ENCODE assay signal across 1 cellular context in the genomic region with DNA sequence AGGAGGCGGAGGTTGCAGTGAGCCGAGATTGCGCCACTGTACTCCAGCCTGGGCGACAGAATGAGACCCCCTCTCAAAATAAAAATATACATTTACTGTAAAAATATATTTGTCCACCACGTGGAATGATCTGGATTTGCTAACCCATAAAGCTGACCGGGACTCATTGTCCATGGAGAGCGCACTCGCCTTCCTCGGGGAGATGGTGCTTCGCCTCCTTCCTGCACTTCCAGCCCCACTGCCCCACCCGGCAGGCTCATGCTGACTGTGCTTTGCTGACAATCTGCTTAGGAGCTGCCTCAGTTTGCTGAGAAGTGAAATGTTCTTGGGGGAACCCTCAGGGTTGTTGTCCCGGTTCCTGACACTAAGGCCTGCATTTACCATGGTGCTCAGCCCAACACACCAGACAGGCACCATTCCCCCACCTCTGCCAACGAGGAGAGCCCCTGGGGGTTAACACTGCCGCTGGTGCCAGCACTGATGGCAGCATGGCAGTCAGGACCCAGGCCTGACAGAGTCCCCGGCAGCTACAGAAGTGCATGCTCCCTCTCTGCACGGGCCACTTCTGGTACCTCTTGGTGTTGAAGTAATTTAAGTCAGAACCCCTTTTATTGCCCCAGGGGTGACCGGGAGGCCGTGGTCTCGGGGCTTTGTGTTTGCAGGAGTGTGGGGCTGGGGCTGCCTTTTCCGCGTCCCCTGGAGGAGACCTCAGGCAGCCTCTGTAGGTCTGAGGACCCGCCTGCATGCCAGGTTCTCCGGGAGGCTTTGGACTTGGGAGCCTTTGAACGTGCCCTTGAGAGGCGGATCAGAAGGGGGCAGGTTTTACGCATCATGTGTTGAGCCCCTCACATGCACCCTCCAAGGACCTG.
TF ChIP-seq lines count a peak whose summit lies in the region.

No MANE protein-coding gene starts in this region.

TF ChIP-seq in WTC11, 78 proteins besides CTCF, POLR2A, EP300 and RAD21 (continued from another document):
- TF ChIP-seq, protein P1, sequence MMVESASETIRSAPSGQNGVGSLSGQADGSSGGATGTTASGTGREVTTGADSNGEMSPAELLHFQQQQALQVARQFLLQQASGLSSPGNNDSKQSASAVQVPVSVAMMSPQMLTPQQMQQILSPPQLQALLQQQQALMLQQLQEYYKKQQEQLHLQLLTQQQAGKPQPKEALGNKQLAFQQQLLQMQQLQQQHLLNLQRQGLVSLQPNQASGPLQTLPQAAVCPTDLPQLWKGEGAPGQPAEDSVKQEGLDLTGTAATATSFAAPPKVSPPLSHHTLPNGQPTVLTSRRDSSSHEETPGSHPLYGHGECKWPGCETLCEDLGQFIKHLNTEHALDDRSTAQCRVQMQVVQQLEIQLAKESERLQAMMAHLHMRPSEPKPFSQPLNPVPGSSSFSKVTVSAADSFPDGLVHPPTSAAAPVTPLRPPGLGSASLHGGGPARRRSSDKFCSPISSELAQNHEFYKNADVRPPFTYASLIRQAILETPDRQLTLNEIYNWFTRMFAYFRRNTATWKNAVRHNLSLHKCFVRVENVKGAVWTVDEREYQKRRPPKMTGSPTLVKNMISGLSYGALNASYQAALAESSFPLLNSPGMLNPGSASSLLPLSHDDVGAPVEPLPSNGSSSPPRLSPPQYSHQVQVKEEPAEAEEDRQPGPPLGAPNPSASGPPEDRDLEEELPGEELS (CRISPR knock-in tag; IDR thresholded peaks at IDR 0.05), result no peak
- TF ChIP-seq, protein P2, sequence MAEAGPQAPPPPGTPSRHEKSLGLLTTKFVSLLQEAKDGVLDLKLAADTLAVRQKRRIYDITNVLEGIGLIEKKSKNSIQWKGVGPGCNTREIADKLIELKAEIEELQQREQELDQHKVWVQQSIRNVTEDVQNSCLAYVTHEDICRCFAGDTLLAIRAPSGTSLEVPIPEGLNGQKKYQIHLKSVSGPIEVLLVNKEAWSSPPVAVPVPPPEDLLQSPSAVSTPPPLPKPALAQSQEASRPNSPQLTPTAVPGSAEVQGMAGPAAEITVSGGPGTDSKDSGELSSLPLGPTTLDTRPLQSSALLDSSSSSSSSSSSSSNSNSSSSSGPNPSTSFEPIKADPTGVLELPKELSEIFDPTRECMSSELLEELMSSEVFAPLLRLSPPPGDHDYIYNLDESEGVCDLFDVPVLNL (CRISPR knock-in tag; IDR thresholded peaks at IDR 0.05; ENCODE audit: borderline replicate concordance, low read depth), result no peak
- TF ChIP-seq FOXP1 (CRISPR knock-in tag; IDR thresholded peaks at IDR 0.05; ENCODE audit: borderline replicate concordance) (no peak), IRF2 (CRISPR knock-in tag; IDR thresholded peaks at IDR 0.05; ENCODE audit: borderline replicate concordance, low read depth) (no peak), ZSCAN18 (CRISPR knock-in tag; IDR thresholded peaks at IDR 0.05) (no peak), ZNF232 (CRISPR knock-in tag; IDR thresholded peaks at IDR 0.05) (no peak)
- TF ChIP-seq, protein P3, sequence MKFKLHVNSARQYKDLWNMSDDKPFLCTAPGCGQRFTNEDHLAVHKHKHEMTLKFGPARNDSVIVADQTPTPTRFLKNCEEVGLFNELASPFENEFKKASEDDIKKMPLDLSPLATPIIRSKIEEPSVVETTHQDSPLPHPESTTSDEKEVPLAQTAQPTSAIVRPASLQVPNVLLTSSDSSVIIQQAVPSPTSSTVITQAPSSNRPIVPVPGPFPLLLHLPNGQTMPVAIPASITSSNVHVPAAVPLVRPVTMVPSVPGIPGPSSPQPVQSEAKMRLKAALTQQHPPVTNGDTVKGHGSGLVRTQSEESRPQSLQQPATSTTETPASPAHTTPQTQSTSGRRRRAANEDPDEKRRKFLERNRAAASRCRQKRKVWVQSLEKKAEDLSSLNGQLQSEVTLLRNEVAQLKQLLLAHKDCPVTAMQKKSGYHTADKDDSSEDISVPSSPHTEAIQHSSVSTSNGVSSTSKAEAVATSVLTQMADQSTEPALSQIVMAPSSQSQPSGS (CRISPR knock-in tag; IDR thresholded peaks at IDR 0.05; ENCODE audit: borderline replicate concordance, low read depth), result no peak
